ENCODE assay signal across 3 cellular contexts in the genomic region with DNA sequence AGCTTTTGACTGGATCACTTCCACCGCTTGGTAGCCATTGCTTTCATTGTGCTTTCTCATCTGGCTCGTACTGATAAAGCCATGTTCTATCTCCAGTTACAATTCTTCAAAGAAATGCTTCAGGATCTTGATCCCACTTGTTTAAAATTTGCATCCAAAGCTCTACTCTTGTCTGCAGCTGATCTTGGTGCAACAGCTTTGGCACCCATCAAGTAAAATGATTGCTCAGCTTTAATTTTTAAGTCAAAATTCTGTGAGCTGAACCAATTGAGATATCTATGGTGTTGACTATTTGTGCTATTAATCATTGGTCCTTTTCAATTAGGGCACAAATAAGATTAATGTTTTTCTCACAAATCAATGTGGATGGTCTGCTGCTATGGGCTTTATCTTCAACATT.
TF ChIP-seq lines count a peak whose summit lies in the region.

No MANE protein-coding gene starts in this region.

TF ChIP-seq in HepG2, 621 proteins besides CTCF, POLR2A, EP300 and RAD21:
- no peak for TF ChIP-seq SATB2 (CRISPR knock-in tag; IDR thresholded peaks at IDR 0.05)
- no peak for TF ChIP-seq ZBTB7A (CRISPR knock-in tag; IDR thresholded peaks at IDR 0.05)
- 0 out of 2 replicates have a peak, but pooled peaks have one; percentile 3 for TF ChIP-seq MAFF (IDR thresholded peaks at IDR 0.05; ENCODE audit: low read depth, low read length)
- TF ChIP-seq ZNF616 (CRISPR knock-in tag; IDR thresholded peaks at IDR 0.05; ENCODE audit: low read depth): no peak
- no peak for TF ChIP-seq IRF2 (CRISPR knock-in tag; IDR thresholded peaks at IDR 0.05)

TF ChIP-seq in GM12891, 5 proteins besides CTCF, POLR2A, EP300 and RAD21:
- TF ChIP-seq PAX5 (IDR thresholded peaks at IDR 0.05; ENCODE audit: insufficient read depth, low read length, severe bottlenecking): no peak
- TF ChIP-seq POU2F2 (IDR thresholded peaks at IDR 0.05; ENCODE audit: low read depth, low read length): no peak
- TF ChIP-seq TAF1 (IDR thresholded peaks at IDR 0.05; ENCODE audit: low read depth, low read length): no peak
- TF ChIP-seq POLR2AphosphoS5 (IDR thresholded peaks at IDR 0.05; ENCODE audit: low read depth, low read length): no peak
- TF ChIP-seq SPI1 (IDR thresholded peaks at IDR 0.05; ENCODE audit: low read depth, low read length): no peak

TF ChIP-seq in GM23338, 12 proteins besides CTCF, POLR2A, EP300 and RAD21:
- TF ChIP-seq STAT1 (IDR thresholded peaks at IDR 0.05; ENCODE audit: unreplicated experiment) (no peak), ETS1 (IDR thresholded peaks at IDR 0.05) (no peak), EZH2phosphoT487 (IDR thresholded peaks at IDR 0.05; ENCODE audit: unreplicated experiment) (no peak), JUNB (IDR thresholded peaks at IDR 0.05; ENCODE audit: unreplicated experiment) (no peak), ZNF462 (CRISPR knock-in tag; IDR thresholded peaks at IDR 0.05) (no peak), POLR2AphosphoS5 (IDR thresholded peaks at IDR 0.05; ENCODE audit: low read depth) (no peak), NANOG (IDR thresholded peaks at IDR 0.05; ENCODE audit: borderline replicate concordance) (no peak)
TF ChIP-seq in GM23338: peak in this region for 0.
